In genomic region chr3:13161021-13161759, GRCh38 we compare ENCODE assay signal across 17 cellular contexts.
DNase-seq lines count a peak whose midpoint lies in the region; TF ChIP-seq lines count a peak whose summit lies in the region.
"Had no signal": no experiment of that assay in that cellular context is flagged by ENCODE, and none has a peak within 500 bp of the region (broad histone marks: within the 10 kb centered on the region; RNA-seq: fewer than 3 reads in every experiment).

No MANE protein-coding gene starts in this region.

- no peak overlapping the region for H3K4me2 ChIP-seq in neural progenitor cell
- H3K4me2 ChIP-seq: KMS-11 had no signal

- H3K27me3 Mint-ChIP-seq in brain (peaks cover 15% of the 10 kb centered on the region), neural progenitor cell (ENCODE audit: insufficient read depth, low read depth) (no peaks in the 10 kb centered on the region)
- H3K27me3 Mint-ChIP-seq: activated naive CD8-positive, alpha-beta T cell had no signal

- no peak overlapping the region for H3K4me3 ChIP-seq in neural progenitor cell
- H3K4me3 ChIP-seq: breast epithelium, heart right ventricle, right lobe of liver, thoracic aorta had no signal

- no peaks in the 10 kb centered on the region for H3K36me3 ChIP-seq in neural progenitor cell
- H3K36me3 ChIP-seq: breast epithelium, right lobe of liver, thoracic aorta had no signal

- H3K4me3 Mint-ChIP-seq in brain, result no peak overlapping the region
- H3K4me3 Mint-ChIP-seq in neural progenitor cell, result no peak overlapping the region
- H3K4me3 Mint-ChIP-seq: activated naive CD8-positive, alpha-beta T cell had no signal

- no peaks in the 10 kb centered on the region for H3K79me2 ChIP-seq in neural progenitor cell (ENCODE audit: low read depth)

- H3K27ac Mint-ChIP-seq in brain (peak overlapping the region in 3 of 5 experiments; percentile 22 to 78 (median 54)), neural progenitor cell (peak overlapping the region; percentile 88)
- H3K27ac Mint-ChIP-seq: activated naive CD8-positive, alpha-beta T cell had no signal

- no peak overlapping the region for H2AFZ ChIP-seq in neural progenitor cell (replicated peaks)

- TF ChIP-seq CTCF in brain (conservative IDR thresholded peaks at IDR 0.05) (no peak), neural progenitor cell (IDR thresholded peaks at IDR 0.05) (peak; percentile 4)

- no peaks in the 10 kb centered on the region for H4K20me1 ChIP-seq in neural progenitor cell (ENCODE audit: low read depth)

- peaks cover 42% of the 10 kb centered on the region for H3K4me1 Mint-ChIP-seq in brain
- peaks cover 54% of the 10 kb centered on the region for H3K4me1 Mint-ChIP-seq in neural progenitor cell

- H3K27me3 ChIP-seq in neural progenitor cell, result no peaks in the 10 kb centered on the region
- H3K27me3 ChIP-seq: breast epithelium, right lobe of liver had no signal

- H3K36me3 Mint-ChIP-seq in brain, result peaks cover 6% of the 10 kb centered on the region
- H3K36me3 Mint-ChIP-seq in neural progenitor cell, result no peaks in the 10 kb centered on the region
- H3K36me3 Mint-ChIP-seq: activated naive CD8-positive, alpha-beta T cell had no signal

- H3K9me3 ChIP-seq in neural progenitor cell (ENCODE audit: low read depth), result no peaks in the 10 kb centered on the region
- H3K9me3 ChIP-seq: right lobe of liver had no signal

- no peak overlapping the region for H3K27ac ChIP-seq in neural progenitor cell
- H3K27ac ChIP-seq: breast epithelium, heart right ventricle, KMS-11, right lobe of liver, thoracic aorta had no signal

- DNase-seq in Daoy (ENCODE audit: low read depth), result peak; percentile 61
- peak; percentile 1 for DNase-seq in HPDE6-E6E7 (ENCODE audit: extremely low spot score)
- peak; percentile 25 for DNase-seq in neural progenitor cell (ENCODE audit: low spot score)
- no peak for DNase-seq in stimulated activated CD4-positive, alpha-beta T cell treated with anti-CD3 and anti-CD28 coated beads, Interleukin-2, amount 100 ng/mL, for 48 hours
- no peak for DNase-seq in D341Med (ENCODE audit: low spot score)
- no peak for DNase-seq in NCI-H2081 (lab: John Stamatoyannopoulos, UW)
- DNase-seq in stimulated activated CD4-positive, alpha-beta T cell treated with anti-CD3 and anti-CD28 coated beads, Interleukin-4, amount 100 ng/mL, for 4 hours, result no peak
- DNase-seq: effector CD4-positive, alpha-beta T cell; heart right ventricle; occipital lobe; stimulated activated CD8-positive, alpha-beta memory T cell treated with anti-CD3 and anti-CD28 coated beads, Interleukin-4, amount 100 ng/mL, for 48 hours had no signal

- H3K9ac ChIP-seq in neural progenitor cell, result no peak overlapping the region
- H3K9ac ChIP-seq: KMS-11 had no signal

- H3F3A ChIP-seq in neural progenitor cell (ENCODE audit: low read depth), result peaks cover 6% of the 10 kb centered on the region

- H3K4me1 ChIP-seq in neural progenitor cell, result peaks cover 19% of the 10 kb centered on the region
- H3K4me1 ChIP-seq: breast epithelium, heart right ventricle, right lobe of liver had no signal

- peaks cover 5 to 13% (median 11%) of the 10 kb centered on the region in 5 experiments for H3K9me3 Mint-ChIP-seq in brain
- peaks cover 6% of the 10 kb centered on the region for H3K9me3 Mint-ChIP-seq in neural progenitor cell

Comparison
In these comparisons a context has a peak if more than half of its experiments do, and no peak if none do; other contexts are left out.
1. DNase-seq: peak in Daoy (single experiment), HPDE6-E6E7 (single experiment) and neural progenitor cell (single experiment); none in stimulated activated CD4-positive, alpha-beta T cell treated with anti-CD3 and anti-CD28 coated beads, Interleukin-2, amount 100 ng/mL, for 48 hours (0 of 2), D341Med (single experiment), NCI-H2081 (0 of 2) and stimulated activated CD4-positive, alpha-beta T cell treated with anti-CD3 and anti-CD28 coated beads, Interleukin-4, amount 100 ng/mL, for 4 hours (0 of 2).